Comparison of ENCODE assay signal across 1 cellular context in the genomic region with DNA sequence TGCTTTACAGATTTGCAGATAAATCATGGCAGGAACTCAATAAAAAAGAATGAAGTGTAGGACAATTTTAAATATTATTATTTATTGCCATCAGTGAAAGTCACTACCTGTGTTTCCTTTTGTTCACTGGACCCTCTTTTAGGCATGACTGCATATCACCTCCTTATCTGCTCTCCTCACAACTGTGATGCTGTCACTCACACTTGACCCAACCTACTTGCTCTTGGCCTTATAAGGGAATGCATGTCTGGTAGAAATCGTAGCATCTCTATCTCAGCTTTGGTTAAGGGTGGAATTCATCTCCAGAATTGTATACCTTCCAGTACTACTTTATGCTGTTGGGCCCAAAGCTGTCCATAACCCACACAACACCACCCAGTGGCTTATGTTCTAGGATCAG.
TF ChIP-seq lines count a peak whose summit lies in the region.

No MANE protein-coding gene starts in this region.

TF ChIP-seq in H1, 55 proteins besides CTCF, POLR2A, EP300 and RAD21:
- no peak for TF ChIP-seq KDM5A (IDR thresholded peaks at IDR 0.05; ENCODE audit: low read length)
- TF ChIP-seq SP2 (IDR thresholded peaks at IDR 0.05; ENCODE audit: low read length) = no peak
- no peak for TF ChIP-seq CREB1 (IDR thresholded peaks at IDR 0.05)
- no peak for TF ChIP-seq BACH1 (IDR thresholded peaks at IDR 0.05; ENCODE audit: low read length)
- TF ChIP-seq SRF (IDR thresholded peaks at IDR 0.05; ENCODE audit: low read depth, low read length) = peak; percentile 30; the same call in 1 of the 2 replicates
- no peak for TF ChIP-seq CHD1 (IDR thresholded peaks at IDR 0.05; ENCODE audit: low read depth, low read length)
- no peak for TF ChIP-seq YY1 (IDR thresholded peaks at IDR 0.05; ENCODE audit: low read depth, low read length)
- no peak for TF ChIP-seq NRF1 (IDR thresholded peaks at IDR 0.05; ENCODE audit: low read depth, low read length)
- TF ChIP-seq RBBP5 (IDR thresholded peaks at IDR 0.05; ENCODE audit: borderline replicate concordance, low read depth, low read length) = no peak
TF ChIP-seq in H1: peak in this region for 1.
